In genomic region chr3:19148768-19149091, GRCh38 we compare ENCODE assay signal across 9 cellular contexts. TPM values are rescaled to one million over a fixed set of nuclear protein-coding genes. Genes with fewer than 3 reads are reported as not detected.
DNase-seq lines count a peak whose midpoint lies in the region; ATAC-seq and TF ChIP-seq lines count a peak whose summit lies in the region.
"Had no signal": no experiment of that assay in that cellular context is flagged by ENCODE, and none has a peak within 500 bp of the region (broad histone marks: within the 10 kb centered on the region; RNA-seq: fewer than 3 reads in every experiment).

No MANE protein-coding gene starts in this region.

- no peaks in the 10 kb centered on the region for H3K36me3 ChIP-seq in CD4-positive, alpha-beta memory T cell (ENCODE audit: insufficient read depth, low read length)
- H3K36me3 ChIP-seq in Loucy (ENCODE audit: insufficient read depth, low read length) (no peaks in the 10 kb centered on the region), osteoblast (ENCODE audit: insufficient read depth, low read length) (no peaks in the 10 kb centered on the region), aorta (ENCODE audit: control insufficient read depth in 1 of 2, insufficient read depth in 2 of 2, low read length in 1 of 2) (no peaks in the 10 kb centered on the region)
- no peaks in the 10 kb centered on the region for H3K36me3 ChIP-seq in effector memory CD4-positive, alpha-beta T cell (ENCODE audit: control insufficient read depth, insufficient read depth, low read length)

- no peak overlapping the region for H3K9ac ChIP-seq in Loucy (ENCODE audit: low read depth, low read length, poor library complexity, severe bottlenecking)

- H3K27ac ChIP-seq in CD4-positive, alpha-beta memory T cell (ENCODE audit: low read depth, low read length): no peak overlapping the region
- no peak overlapping the region for H3K27ac ChIP-seq in effector memory CD4-positive, alpha-beta T cell (ENCODE audit: insufficient read depth, low read length, poor library complexity, severe bottlenecking)
- H3K27ac ChIP-seq in osteoblast (ENCODE audit: low read depth, low read length) (no peak overlapping the region), aorta (ENCODE audit: low read depth in 1 of 2, low read length in 2 of 2) (no peak overlapping the region)

- peaks cover 7% of the 10 kb centered on the region for H3K27me3 ChIP-seq in CD4-positive, alpha-beta memory T cell (ENCODE audit: insufficient read depth, low read length)
- no peaks in the 10 kb centered on the region for H3K27me3 ChIP-seq in Loucy (ENCODE audit: insufficient read depth, low read length, poor library complexity, severe bottlenecking)
- no peaks in the 10 kb centered on the region for H3K27me3 ChIP-seq in effector memory CD4-positive, alpha-beta T cell (replicated peaks; ENCODE audit: control insufficient read depth, insufficient read depth, low read length, poor library complexity, severe bottlenecking)
- peaks cover 6% of the 10 kb centered on the region for H3K27me3 ChIP-seq in osteoblast (ENCODE audit: insufficient read depth, low read length)
- H3K27me3 ChIP-seq in aorta (ENCODE audit: control insufficient read depth in 1 of 2, insufficient read depth in 2 of 2, low read length in 1 of 2): no peaks in the 10 kb centered on the region

- CTCF ChIA-PET in CD4-positive, alpha-beta memory T cell (lab: Charles Lee; ENCODE audit: partially characterized antibody): no interaction called here
- CTCF ChIA-PET in GM10248 (lab: Yijun Ruan, JAX): interaction anchor here (1.5 to 1.6 kb wide), 2 partner anchors 39 to 718 kb away, joined by 5 to 6 read pairs; no protein-coding TSS in a partner anchor

- DNase-seq in CD4-positive, alpha-beta memory T cell: peak in 1 of 5 donors; percentile 0
- DNase-seq in effector memory CD4-positive, alpha-beta T cell: no peak
- no peak for DNase-seq in osteoblast (ENCODE audit: insufficient read length, low spot score, missing footprints)
- DNase-seq in retina: no peak
- DNase-seq in GM10248 (ENCODE audit: extremely low spot score): no peak
- no peak for DNase-seq in aorta

- no peak overlapping the region for H3K4me3 ChIP-seq in CD4-positive, alpha-beta memory T cell (ENCODE audit: low read length in 2 of 2)
- H3K4me3 ChIP-seq in Loucy (ENCODE audit: low read length, poor library complexity, severe bottlenecking): peak overlapping the region; percentile 93
- peak overlapping the region; percentile 70 for H3K4me3 ChIP-seq in effector memory CD4-positive, alpha-beta T cell (ENCODE audit: insufficient read depth, low read depth, low read length, poor library complexity, severe bottlenecking)
- no peak overlapping the region for H3K4me3 ChIP-seq in osteoblast (ENCODE audit: insufficient read depth, low read length)
- peak overlapping the region in 1 of 2 donors; percentile 90 for H3K4me3 ChIP-seq in aorta (ENCODE audit: low read length in 2 of 2)

- H2AFZ ChIP-seq in Loucy (ENCODE audit: low read length) (no peak overlapping the region), osteoblast (ENCODE audit: low read length) (peak overlapping the region; percentile 20)

- H3K79me2 ChIP-seq in Loucy (ENCODE audit: insufficient read depth, low read length) (no peaks in the 10 kb centered on the region), osteoblast (ENCODE audit: insufficient read depth, low read length) (no peaks in the 10 kb centered on the region)

- peak overlapping the region; percentile 59 to 85 (median 78) for H3K4me3 Mint-ChIP-seq in CD4-positive, alpha-beta memory T cell

- peak overlapping the region; percentile 85 for H3K4me2 ChIP-seq in Loucy (ENCODE audit: low read depth, low read length, poor library complexity, severe bottlenecking)
- no peak overlapping the region for H3K4me2 ChIP-seq in osteoblast (ENCODE audit: insufficient read depth, low read length)

- peak overlapping the region in 1 of 7 donors; percentile 34 for H3K27ac Mint-ChIP-seq in CD4-positive, alpha-beta memory T cell

- H3K4me1 Mint-ChIP-seq in CD4-positive, alpha-beta memory T cell: peaks cover 12 to 28% (median 17%) of the 10 kb centered on the region in 4 donors

- TF ChIP-seq CTCF in Loucy (conservative IDR thresholded peaks at IDR 0.05; ENCODE audit: low read length): no peak
- no peak for TF ChIP-seq CTCF in osteoblast (IDR thresholded peaks at IDR 0.05; ENCODE audit: extremely low read depth, low read depth, low read length)
- TF ChIP-seq CTCF in GM10248 (IDR thresholded peaks at IDR 0.05; ENCODE audit: control extremely low read depth, extremely low read depth, low read depth, missing control alignments): no peak

- POLR2A ChIA-PET in CD4-positive, alpha-beta memory T cell (lab: Charles Lee; ENCODE audit: partially characterized antibody): no interaction called here
- POLR2A ChIA-PET in GM10248 (lab: Yijun Ruan, JAX): no interaction called here

- no peaks in the 10 kb centered on the region; the same call in 1 of the 2 replicates for H3F3A ChIP-seq in Loucy (ENCODE audit: low read depth)

- peaks cover 13 to 14% of the 10 kb centered on the region in 2 donors for H3K27me3 Mint-ChIP-seq in CD4-positive, alpha-beta memory T cell

- WGBS in aorta, 2 donors: 2 to 3% methylated on average over 12 of the region's 12 CpGs

- peaks cover 22% of the 10 kb centered on the region for H3K4me1 ChIP-seq in CD4-positive, alpha-beta memory T cell (ENCODE audit: insufficient read depth, low read length)
- H3K4me1 ChIP-seq in Loucy (ENCODE audit: insufficient read depth, low read length, poor library complexity, severe bottlenecking) (peaks cover 19% of the 10 kb centered on the region), osteoblast (ENCODE audit: insufficient read depth, low read length) (no peaks in the 10 kb centered on the region), aorta (ENCODE audit: control insufficient read depth in 1 of 2, insufficient read depth in 2 of 2, low read length in 2 of 2) (peaks cover 0 to 5% of the 10 kb centered on the region in 2 donors)
- peaks cover 6% of the 10 kb centered on the region for H3K4me1 ChIP-seq in effector memory CD4-positive, alpha-beta T cell (ENCODE audit: control insufficient read depth, insufficient read depth, low read length, poor library complexity, severe bottlenecking)

- no peaks in the 10 kb centered on the region for H3K9me3 ChIP-seq in CD4-positive, alpha-beta memory T cell (ENCODE audit: control insufficient read depth in 1 of 2, low read length in 2 of 2)
- H3K9me3 ChIP-seq in Loucy (ENCODE audit: insufficient read depth, low read depth, low read length) (no peaks in the 10 kb centered on the region), osteoblast (ENCODE audit: low read depth, low read length) (no peaks in the 10 kb centered on the region), aorta (ENCODE audit: control insufficient read depth, low read length) (peaks cover 3% of the 10 kb centered on the region)
- H3K9me3 ChIP-seq in effector memory CD4-positive, alpha-beta T cell (ENCODE audit: control insufficient read depth, low read length): no peaks in the 10 kb centered on the region

- H4K20me1 ChIP-seq in Loucy (ENCODE audit: insufficient read depth, low read length, poor library complexity, severe bottlenecking): peaks cover 16% of the 10 kb centered on the region
- H4K20me1 ChIP-seq in osteoblast (ENCODE audit: insufficient read depth, low read length): no peaks in the 10 kb centered on the region

- ATAC-seq in HG02763 (IDR thresholded peaks at IDR 0.05; ENCODE audit: unreplicated experiment): no peak
- ATAC-seq in aorta (ENCODE audit: low FRiP score): no peak
- ATAC-seq: Panc1 had no signal

- H3K36me3 Mint-ChIP-seq in CD4-positive, alpha-beta memory T cell: peaks cover 3 to 4% of the 10 kb centered on the region in 2 donors

- peaks cover 0 to 21% (median 8%) of the 10 kb centered on the region in 8 donors for H3K9me3 Mint-ChIP-seq in CD4-positive, alpha-beta memory T cell

- intact Hi-C loops in CD4-positive, alpha-beta memory T cell (cut with micrococcal nuclease): loop anchor here (10.0 kb wide), 2 partner anchors 724 to 896 kb away; partner anchors contain the start of genes KAT2B and SATB1
- intact Hi-C loops in aorta (cut with DNase I): no loop called here

- no peaks in the 10 kb centered on the region for H3K9me2 ChIP-seq in Loucy (replicated peaks; ENCODE audit: low read depth, low read length)

RNA-seq across cellular contexts. Expression of gene KCNH8, which starts 0.4 kb away (rescaled TPM):
- under 1 TPM; 0.06 to 0.19 TPM for total RNA-seq in CD4-positive, alpha-beta memory T cell
- polyA plus RNA-seq in CD4-positive, alpha-beta memory T cell: not detected
- total RNA-seq in osteoblast (not detected in 2 replicates), aorta (under 1 TPM; 0.15 to 0.29 TPM)
- under 1 TPM in 1 of 2 donors, not detected in 1; 0.13 TPM for polyA plus RNA-seq in aorta

Comparison
In these comparisons a context has a peak if more than half of its experiments do, and no peak if none do; other contexts are left out.
1. H3K4me3 ChIP-seq: peak in Loucy (single experiment) and effector memory CD4-positive, alpha-beta T cell (single experiment); none in CD4-positive, alpha-beta memory T cell (0 of 2) and osteoblast (single experiment).